12 cellular contexts compared by ENCODE assay signal in the genomic region with DNA sequence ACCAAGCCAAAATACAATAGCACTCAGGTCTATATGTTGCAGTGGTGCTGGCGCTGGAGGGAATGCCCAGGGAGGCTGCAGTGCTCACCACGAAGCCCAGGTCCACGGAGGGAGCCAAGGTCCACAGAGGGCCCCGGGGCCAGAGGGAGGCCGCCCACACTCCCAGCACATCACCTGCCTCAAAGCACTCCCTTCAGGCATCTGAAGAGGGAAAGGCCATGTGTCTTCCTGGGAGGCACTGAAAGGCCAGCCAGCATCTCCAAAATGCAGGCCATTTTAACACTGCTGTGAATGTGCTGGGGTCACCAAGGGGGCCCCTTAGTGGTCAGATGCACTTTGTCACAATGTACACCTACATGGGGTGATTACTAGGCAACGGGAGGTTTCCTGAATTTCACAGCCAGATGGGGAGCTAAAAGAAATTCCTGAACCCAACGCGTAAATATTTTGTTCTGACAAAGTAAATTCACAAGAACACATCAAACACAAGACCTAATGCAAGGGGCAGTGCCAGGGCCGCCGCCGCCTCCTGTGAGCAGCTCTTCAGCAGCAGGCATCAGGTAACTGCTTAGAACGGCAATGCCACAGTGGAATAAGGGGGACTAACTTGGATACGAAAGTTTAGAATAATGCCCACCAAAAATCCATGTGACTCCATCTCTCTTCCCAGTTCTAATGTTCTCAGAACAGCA. TPM values are rescaled to one million over a fixed set of nuclear protein-coding genes. Genes with fewer than 3 reads are reported as not detected.
A peak's percentile ranks its signal among the peaks of the same experiment; 100 is the strongest.
DNase-seq lines count a peak whose midpoint lies in the region; ATAC-seq and TF ChIP-seq lines count a peak whose summit lies in the region.
"Had no signal": no experiment of that assay in that cellular context is flagged by ENCODE, and none has a peak within 500 bp of the region (broad histone marks: within the 10 kb centered on the region; RNA-seq: fewer than 3 reads in every experiment).

No MANE protein-coding gene starts in this region.

- H3K9me3 Mint-ChIP-seq in natural killer cell treated with Interleukin-12 subunit alpha and Interleukin-12 subunit beta and Interleukin-15 and Interleukin-18, amount 100 ng/mL, for 72 hours = no peaks in the 10 kb centered on the region
- H3K9me3 Mint-ChIP-seq in natural killer cell (no peaks in the 10 kb centered on the region), progenitor cell of endocrine pancreas (ENCODE audit: low read depth) (no peaks in the 10 kb centered on the region)
- H3K9me3 Mint-ChIP-seq: activated CD4-positive, alpha-beta memory T cell treated with anti-CD3 and anti-CD28 coated beads for 36 hours had no signal

- peaks cover 4% of the 10 kb centered on the region for H3K36me3 Mint-ChIP-seq in natural killer cell treated with Interleukin-12 subunit alpha and Interleukin-12 subunit beta and Interleukin-15 and Interleukin-18, amount 100 ng/mL, for 72 hours
- H3K36me3 Mint-ChIP-seq in natural killer cell = no peaks in the 10 kb centered on the region
- peaks cover 17% of the 10 kb centered on the region for H3K36me3 Mint-ChIP-seq in progenitor cell of endocrine pancreas (ENCODE audit: insufficient read depth)

- ATAC-seq in natural killer cell treated with Interleukin-12 subunit alpha and Interleukin-12 subunit beta and Interleukin-15 and Interleukin-18, amount 100 ng/mL, for 72 hours = no peak
- no peak for ATAC-seq in natural killer cell
- ATAC-seq in GM18907 (IDR thresholded peaks at IDR 0.05; ENCODE audit: unreplicated experiment) = no peak

- no peak overlapping the region for H3K27ac Mint-ChIP-seq in natural killer cell treated with Interleukin-12 subunit alpha and Interleukin-12 subunit beta and Interleukin-15 and Interleukin-18, amount 100 ng/mL, for 72 hours
- H3K27ac Mint-ChIP-seq in natural killer cell = peak overlapping the region in 1 of 2 donors; percentile 8
- peak overlapping the region; percentile 79 for H3K27ac Mint-ChIP-seq in progenitor cell of endocrine pancreas

- no peaks in the 10 kb centered on the region for H3K27me3 Mint-ChIP-seq in natural killer cell treated with Interleukin-12 subunit alpha and Interleukin-12 subunit beta and Interleukin-15 and Interleukin-18, amount 100 ng/mL, for 72 hours
- H3K27me3 Mint-ChIP-seq in natural killer cell (ENCODE audit: low read depth in 2 of 2) (no peaks in the 10 kb centered on the region), progenitor cell of endocrine pancreas (no peaks in the 10 kb centered on the region)
- H3K27me3 Mint-ChIP-seq: activated CD4-positive, alpha-beta memory T cell treated with anti-CD3 and anti-CD28 coated beads for 36 hours had no signal

- intact Hi-C loops in natural killer cell (cut with micrococcal nuclease) = no loop called here

- peak overlapping the region; percentile 92 for H3K27ac ChIP-seq in caudate nucleus (ENCODE audit: low read depth, low read length)
- H3K27ac ChIP-seq: PC-9 had no signal

- peak; percentile 39 for DNase-seq in natural killer cell treated with Interleukin-12 subunit alpha and Interleukin-12 subunit beta and Interleukin-15 and Interleukin-18, amount 100 ng/mL, for 72 hours (ENCODE audit: low spot score)
- no peak for DNase-seq in natural killer cell
- DNase-seq in caudate nucleus (lab: John Stamatoyannopoulos, UW) = no peak
- DNase-seq in progenitor cell of endocrine pancreas (ENCODE audit: low spot score, unreplicated experiment) = no peak
- DNase-seq in dermis blood vessel endothelial cell = no peak
- DNase-seq in kidney tubule cell (ENCODE audit: low spot score) = no peak
- no peak for DNase-seq in NCI-H748 treated with DMSO at 0.1 percent for 48 hours (lab: John Stamatoyannopoulos, UW)
- DNase-seq: activated CD4-positive, alpha-beta memory T cell treated with anti-CD3 and anti-CD28 coated beads for 36 hours; activated naive CD4-positive, alpha-beta T cell treated with anti-CD3 and anti-CD28 coated beads, Interleukin-2, amount 50 U/mL, for 16 hours; GDM1; PC-9 had no signal

- TF ChIP-seq CTCF in natural killer cell (IDR thresholded peaks at IDR 0.05) = no peak
- no peak for TF ChIP-seq CTCF in progenitor cell of endocrine pancreas (IDR thresholded peaks at IDR 0.05; ENCODE audit: unreplicated experiment)

- no peak overlapping the region for H3K4me3 Mint-ChIP-seq in natural killer cell treated with Interleukin-12 subunit alpha and Interleukin-12 subunit beta and Interleukin-15 and Interleukin-18, amount 100 ng/mL, for 72 hours
- H3K4me3 Mint-ChIP-seq in natural killer cell = no peak overlapping the region
- H3K4me3 Mint-ChIP-seq in progenitor cell of endocrine pancreas (ENCODE audit: low read depth) = no peak overlapping the region
- H3K4me3 Mint-ChIP-seq: activated CD4-positive, alpha-beta memory T cell treated with anti-CD3 and anti-CD28 coated beads for 36 hours had no signal

- peaks cover 5 to 8% of the 10 kb centered on the region in 2 donors for H3K4me1 Mint-ChIP-seq in natural killer cell treated with Interleukin-12 subunit alpha and Interleukin-12 subunit beta and Interleukin-15 and Interleukin-18, amount 100 ng/mL, for 72 hours (ENCODE audit: low read depth in 2 of 2)
- peaks cover 6 to 12% of the 10 kb centered on the region in 2 donors for H3K4me1 Mint-ChIP-seq in natural killer cell
- peaks cover 3% of the 10 kb centered on the region for H3K4me1 Mint-ChIP-seq in progenitor cell of endocrine pancreas (ENCODE audit: low read depth)

RNA-seq across cellular contexts. Expression of gene USP22, which starts 42.8 kb away (rescaled TPM):
- total RNA-seq in natural killer cell treated with Interleukin-12 subunit alpha and Interleukin-12 subunit beta and Interleukin-15 and Interleukin-18, amount 100 ng/mL, for 72 hours = 100 to 1,000 TPM; 102 to 179 TPM
- 100 to 1,000 TPM; 121 to 155 (median 140) TPM for total RNA-seq in natural killer cell
- 368 and 373 TPM in 2 replicates for total RNA-seq in progenitor cell of endocrine pancreas
- total RNA-seq in dermis blood vessel endothelial cell = 342 TPM in 2 replicates
